Comparison of ENCODE assay signal across 8 cellular contexts in the genomic region with DNA sequence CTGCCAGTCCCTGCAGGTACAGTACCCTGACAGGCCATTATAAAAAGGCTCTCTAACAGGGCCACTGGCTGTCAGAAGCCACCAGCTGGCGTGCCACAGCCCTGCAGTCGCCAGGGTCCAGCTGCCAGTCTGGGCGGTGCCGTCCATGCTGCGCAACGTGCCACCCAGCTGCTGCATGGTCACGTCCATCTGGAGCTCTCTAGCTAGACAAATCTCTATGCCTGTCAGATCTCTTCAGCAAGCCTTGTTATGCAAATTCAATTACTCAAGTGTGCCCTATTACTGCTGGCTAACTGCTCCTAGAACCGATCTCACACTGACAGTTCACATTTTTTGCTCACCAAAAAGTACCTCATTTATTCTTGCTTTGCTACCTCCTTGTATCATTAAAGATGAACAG.
DNase-seq lines count a peak whose midpoint lies in the region; ATAC-seq and FAIRE-seq lines count a peak whose summit lies in the region.

No MANE protein-coding gene starts in this region.

- intact Hi-C loops in posterior vena cava (cut with DNase I) = no loop called here

- DNase-seq in NCI-H2081 (lab: John Stamatoyannopoulos, UW) (peak; percentile 75 to 90), posterior vena cava (ENCODE audit: low spot score) (no peak), KG1 (lab: John Stamatoyannopoulos, UW) (no peak), SW 1271 (lab: John Stamatoyannopoulos, UW) (no peak)
- no peak for DNase-seq in stimulated activated naive CD4-positive, alpha-beta T cell (lab: John Stamatoyannopoulos, UW)

- ATAC-seq in GM18867 (IDR thresholded peaks at IDR 0.05; ENCODE audit: unreplicated experiment) (peak; percentile 97), HG02840 (IDR thresholded peaks at IDR 0.05; ENCODE audit: low FRiP score, unreplicated experiment) (peak; percentile 86)

- peak; percentile 21 for FAIRE-seq in islet of Langerhans (lab: Jason Lieb, UNC)

Comparison
In these comparisons a context has a peak if more than half of its experiments do, and no peak if none do; other contexts are left out.
1. DNase-seq: peak in NCI-H2081 (2 of 2); none in posterior vena cava (single experiment), stimulated activated naive CD4-positive, alpha-beta T cell (0 of 6), KG1 (single experiment) and SW 1271 (0 of 2).